In genomic region chr13:97328222-97328790, GRCh38 we compare ENCODE assay signal across 11 cellular contexts.
A peak's percentile ranks its signal among the peaks of the same experiment; 100 is the strongest.
DNase-seq lines count a peak whose midpoint lies in the region; ATAC-seq and TF ChIP-seq lines count a peak whose summit lies in the region.
"Had no signal": no experiment of that assay in that cellular context is flagged by ENCODE, and none has a peak within 500 bp of the region (broad histone marks: within the 10 kb centered on the region; RNA-seq: fewer than 3 reads in every experiment).

No MANE protein-coding gene starts in this region.

- H3K4me3 Mint-ChIP-seq in activated T-cell treated with anti-CD3 and anti-CD28 coated beads, Interleukin-2, amount 50 U/mL, for 72 hours = no peak overlapping the region
- H3K4me3 Mint-ChIP-seq in CD4-positive, alpha-beta memory T cell = no peak overlapping the region

- H3K27me3 Mint-ChIP-seq in activated T-cell treated with anti-CD3 and anti-CD28 coated beads, Interleukin-2, amount 50 U/mL, for 72 hours (ENCODE audit: low read depth) = no peaks in the 10 kb centered on the region
- no peaks in the 10 kb centered on the region for H3K27me3 Mint-ChIP-seq in CD4-positive, alpha-beta memory T cell
- H3K27me3 Mint-ChIP-seq: brain had no signal

- H3K9me3 ChIP-seq in stomach smooth muscle (ENCODE audit: control insufficient read depth in 2 of 2, low read length in 2 of 2) = no peaks in the 10 kb centered on the region
- no peaks in the 10 kb centered on the region for H3K9me3 ChIP-seq in CD4-positive, alpha-beta memory T cell (ENCODE audit: control insufficient read depth in 1 of 2, low read length in 2 of 2)

- CTCF ChIA-PET in CD4-positive, alpha-beta memory T cell (lab: Charles Lee; ENCODE audit: partially characterized antibody) = no interaction called here

- peaks cover 47% of the 10 kb centered on the region for H3K4me1 ChIP-seq in stomach smooth muscle (ENCODE audit: control insufficient read depth, insufficient read depth, low read length)
- H3K4me1 ChIP-seq in CD4-positive, alpha-beta memory T cell (ENCODE audit: insufficient read depth, low read length) = no peaks in the 10 kb centered on the region

- no peak overlapping the region for H3K9ac ChIP-seq in stomach smooth muscle (ENCODE audit: low read length in 2 of 2)

- intact Hi-C loops in CD4-positive, alpha-beta memory T cell (cut with micrococcal nuclease) = no loop called here

- POLR2A ChIA-PET in CD4-positive, alpha-beta memory T cell (lab: Charles Lee; ENCODE audit: partially characterized antibody) = no interaction called here

- ATAC-seq in activated T-cell treated with anti-CD3 and anti-CD28 coated beads, Interleukin-2, amount 50 U/mL, for 72 hours (replicated peaks in 1 of 2) = no peak

- H3K36me3 Mint-ChIP-seq in activated T-cell treated with anti-CD3 and anti-CD28 coated beads, Interleukin-2, amount 50 U/mL, for 72 hours (ENCODE audit: insufficient read depth in 2 of 2) = peaks cover 0 to 3% of the 10 kb centered on the region in 2 donors
- peaks cover 8 to 9% of the 10 kb centered on the region in 2 donors for H3K36me3 Mint-ChIP-seq in CD4-positive, alpha-beta memory T cell
- H3K36me3 Mint-ChIP-seq: brain had no signal

- peaks cover 5% of the 10 kb centered on the region for H3K4me1 Mint-ChIP-seq in activated T-cell treated with anti-CD3 and anti-CD28 coated beads, Interleukin-2, amount 50 U/mL, for 72 hours (ENCODE audit: low read depth)
- peaks cover 6 to 36% (median 25%) of the 10 kb centered on the region in 4 donors for H3K4me1 Mint-ChIP-seq in CD4-positive, alpha-beta memory T cell

- DNase-seq in HT1080 (ENCODE audit: low read depth) (peak; percentile 72), coronary artery (ENCODE audit: low spot score) (no peak), iPS-NIHi11 (ENCODE audit: low spot score) (peak; percentile 66), NCI-H1694 treated with DMSO at 0.1 percent for 48 hours (lab: John Stamatoyannopoulos, UW) (no peak)
- DNase-seq in activated T-cell treated with anti-CD3 and anti-CD28 coated beads, Interleukin-2, amount 50 U/mL, for 1 hour = no peak
- DNase-seq in activated T-cell treated with anti-CD3 and anti-CD28 coated beads, Interleukin-2, amount 50 U/mL, for 72 hours = no peak
- no peak for DNase-seq in CD4-positive, alpha-beta memory T cell
- DNase-seq: MV-4-11; stimulated activated naive CD4-positive, alpha-beta T cell had no signal

- H3K9me3 Mint-ChIP-seq in activated T-cell treated with anti-CD3 and anti-CD28 coated beads, Interleukin-2, amount 50 U/mL, for 72 hours = no peaks in the 10 kb centered on the region
- peaks cover 0 to 1% (median 0%) of the 10 kb centered on the region in 8 donors for H3K9me3 Mint-ChIP-seq in CD4-positive, alpha-beta memory T cell
- H3K9me3 Mint-ChIP-seq: brain had no signal

- H3K27me3 ChIP-seq in stomach smooth muscle (ENCODE audit: control insufficient read depth in 1 of 2, insufficient read depth in 2 of 2, low read length in 2 of 2) = no peaks in the 10 kb centered on the region
- no peaks in the 10 kb centered on the region for H3K27me3 ChIP-seq in CD4-positive, alpha-beta memory T cell (ENCODE audit: insufficient read depth, low read length)

- no peak for TF ChIP-seq CTCF in coronary artery (IDR thresholded peaks at IDR 0.05)

- no peak overlapping the region for H3K27ac Mint-ChIP-seq in activated T-cell treated with anti-CD3 and anti-CD28 coated beads, Interleukin-2, amount 50 U/mL, for 72 hours
- H3K27ac Mint-ChIP-seq in CD4-positive, alpha-beta memory T cell = no peak overlapping the region

- peak overlapping the region; percentile 9 for H3K4me3 ChIP-seq in coronary artery
- H3K4me3 ChIP-seq in stomach smooth muscle (ENCODE audit: low read length in 2 of 2) = peak overlapping the region in 1 of 2 donors; percentile 47
- H3K4me3 ChIP-seq in CD4-positive, alpha-beta memory T cell (ENCODE audit: low read length in 2 of 2) = no peak overlapping the region

- H3K36me3 ChIP-seq in stomach smooth muscle (ENCODE audit: control insufficient read depth in 2 of 2, insufficient read depth in 2 of 2, low read length in 2 of 2) = no peaks in the 10 kb centered on the region
- no peaks in the 10 kb centered on the region for H3K36me3 ChIP-seq in CD4-positive, alpha-beta memory T cell (ENCODE audit: insufficient read depth, low read length)

- peak overlapping the region; percentile 33 to 62 for H3K27ac ChIP-seq in coronary artery
- peak overlapping the region; percentile 53 for H3K27ac ChIP-seq in stomach smooth muscle (ENCODE audit: low read length)
- H3K27ac ChIP-seq in CD4-positive, alpha-beta memory T cell (ENCODE audit: low read depth, low read length) = no peak overlapping the region

Comparison
In these comparisons a context has a peak if more than half of its experiments do, and no peak if none do; other contexts are left out.
1. DNase-seq: peak in HT1080 (single experiment) and iPS-NIHi11 (single experiment); none in coronary artery (single experiment), NCI-H1694 treated with DMSO at 0.1 percent for 48 hours (single experiment), activated T-cell treated with anti-CD3 and anti-CD28 coated beads, Interleukin-2, amount 50 U/mL, for 1 hour (single experiment), activated T-cell treated with anti-CD3 and anti-CD28 coated beads, Interleukin-2, amount 50 U/mL, for 72 hours (0 of 2) and CD4-positive, alpha-beta memory T cell (0 of 5).